In genomic region chr6:89080281-89081128, GRCh38 we compare ENCODE assay signal across 8 cellular contexts. TPM values are rescaled to one million over a fixed set of nuclear protein-coding genes. Genes with fewer than 3 reads are reported as not detected.
A peak's percentile ranks its signal among the peaks of the same experiment; 100 is the strongest.
DNase-seq lines count a peak whose midpoint lies in the region; TF ChIP-seq lines count a peak whose summit lies in the region.

Gene PNRC1 (plus strand): TSS chr6:89080751. CDS start chr6:89080895, 144 bp downstream.

- H3K4me1 ChIP-seq in neuronal stem cell (ENCODE audit: control insufficient read depth in 2 of 2, insufficient read depth in 1 of 2, low read depth in 1 of 2, low read length in 2 of 2) = peaks cover 4 to 7% of the 10 kb centered on the region in 2 donors

- H2BK12ac ChIP-seq in neuronal stem cell (ENCODE audit: low read length) = no peak within 1 kb of the TSS

- peak within 1 kb of the TSS; percentile 48 for H3K4me2 ChIP-seq in neuronal stem cell (ENCODE audit: insufficient read depth, low read length, poor library complexity, severe bottlenecking)

- POLR2A ChIA-PET in HEK293T (lab: Yijun Ruan, JAX) = interaction anchor here (0.6 to 5.2 kb wide), 35 partner anchors 9 to 749 kb away, joined by 3 to 46 read pairs (median 4); partner anchors contain the start of genes CASP8AP2, PM20D2 and SRSF12

- peaks cover 12 to 25% of the 10 kb centered on the region in 2 donors for H3K36me3 ChIP-seq in neuronal stem cell (replicated peaks in 1 of 2; ENCODE audit: control insufficient read depth in 2 of 2, insufficient read depth in 2 of 2, low read length in 2 of 2)

- TF ChIP-seq CTCF in subcutaneous adipose tissue (IDR thresholded peaks at IDR 0.05; ENCODE audit: low read depth) = no peak

- H3K27ac ChIP-seq in neuronal stem cell (replicated peaks; ENCODE audit: low read length) = peak within 1 kb of the TSS; percentile 92

- peak within 1 kb of the TSS; percentile 93 to 97 for H3K4me3 ChIP-seq in neuronal stem cell (ENCODE audit: low read length in 2 of 2)

- peak within 1 kb of the TSS; percentile 96 for H3K9ac ChIP-seq in neuronal stem cell (ENCODE audit: low read depth, low read length, poor library complexity)

- H4K91ac ChIP-seq in neuronal stem cell (ENCODE audit: low read depth, low read length, poor library complexity) = peak within 1 kb of the TSS; percentile 79

- peak within 1 kb of the TSS; percentile 90 for H3K23ac ChIP-seq in neuronal stem cell (ENCODE audit: low read depth, low read length, poor library complexity)

- WGBS in neuronal stem cell (ENCODE audit: extremely low coverage in 2 of 2, insufficient read length in 2 of 2, insufficient replicate concordance in 1 of 2), 2 donors = no CpG with 5 or more reads among the region's 63 CpGs

- no peaks in the 10 kb centered on the region for H3K9me3 ChIP-seq in neuronal stem cell (replicated peaks in 1 of 2; ENCODE audit: control insufficient read depth in 2 of 2, insufficient read depth in 1 of 2, low read depth in 1 of 2, low read length in 2 of 2)

- H3K27me3 ChIP-seq in neuronal stem cell (ENCODE audit: control insufficient read depth in 3 of 3, insufficient read depth in 3 of 3, low read depth in 1 of 3, low read length in 3 of 3) = peaks cover 0 to 3% (median 0%) of the 10 kb centered on the region in 3 experiments

- H2AK5ac ChIP-seq in neuronal stem cell (ENCODE audit: low read depth, low read length) = peak within 1 kb of the TSS; percentile 99

- peak within 1 kb of the TSS; percentile 97 for H2BK120ac ChIP-seq in neuronal stem cell (ENCODE audit: low read depth, low read length)

- peak within 1 kb of the TSS; percentile 99 for H3K18ac ChIP-seq in neuronal stem cell (ENCODE audit: low read length)

- peak within 1 kb of the TSS; percentile 85 for H2BK15ac ChIP-seq in neuronal stem cell (ENCODE audit: low read length)

- H3K14ac ChIP-seq in neuronal stem cell (ENCODE audit: low read length) = peak within 1 kb of the TSS; percentile 98

- peak within 1 kb of the TSS; percentile 97 for H2BK5ac ChIP-seq in neuronal stem cell (ENCODE audit: low read length)

- DNase-seq in GF-D8 (lab: John Stamatoyannopoulos, UW) = peak; percentile 97
- peak; percentile 98 for DNase-seq in HEK293T (ENCODE audit: extremely low spot score)
- peak; percentile 99 for DNase-seq in MV-4-11 (lab: John Stamatoyannopoulos, UW)
- peak; percentile 98 for DNase-seq in SK-MEL-5 (ENCODE audit: low read depth, low spot score)
- peak; percentile 100 for DNase-seq in activated naive CD4-positive, alpha-beta T cell treated with Interleukin-2 at 50 U/mL for 16 hours
- DNase-seq in foreskin melanocyte = peak; percentile 98
- peak; percentile 99 for DNase-seq in neuronal stem cell (ENCODE audit: low spot score)

- peak within 1 kb of the TSS; percentile 91 for H2AFZ ChIP-seq in neuronal stem cell (ENCODE audit: low read length)

- in situ Hi-C loops in SK-MEL-5 (cut with HindIII; ENCODE audit: low pct_unique_long_range_greater_than_20kb, low sequenced_read_pairs) = no loop called here

- no peak within 1 kb of the TSS for H4K8ac ChIP-seq in neuronal stem cell (ENCODE audit: low read depth, low read length)

- CTCF ChIA-PET in HEK293T (lab: Yijun Ruan, JAX) = interaction anchor here (0.5 to 1.8 kb wide), 4 partner anchors 12 to 97 kb away, joined by 3 to 14 read pairs (median 4); no protein-coding TSS in a partner anchor

- H3K4ac ChIP-seq in neuronal stem cell (ENCODE audit: low read length) = peak within 1 kb of the TSS; percentile 17

- H3K79me1 ChIP-seq in neuronal stem cell (ENCODE audit: low read depth, low read length) = peaks cover 6% of the 10 kb centered on the region

TF ChIP-seq in HEK293T, 16 proteins besides CTCF, POLR2A, EP300 and RAD21:
- peak; percentile 39; the same call in 1 of the 2 replicates for TF ChIP-seq SP1 (IDR thresholded peaks at IDR 0.05)
- TF ChIP-seq FOXK2 (IDR thresholded peaks at IDR 0.05) = no peak
- TF ChIP-seq ARNT (IDR thresholded peaks at IDR 0.05) = no peak
- TF ChIP-seq ELF4 (IDR thresholded peaks at IDR 0.05) = peak; percentile 54; the same call in 1 of the 2 replicates
- TF ChIP-seq NFRKB (IDR thresholded peaks at IDR 0.05) = no peak
- TF ChIP-seq L3MBTL2 (conservative IDR thresholded peaks at IDR 0.05) = no peak
- no peak for TF ChIP-seq FOXA1 (IDR thresholded peaks at IDR 0.05)
TF ChIP-seq in HEK293T: peak in this region for 2.

RNA-seq across cellular contexts. Expression of gene PNRC1, which starts in this region (rescaled TPM):
- 32.4 and 35.4 TPM in 2 replicates for total RNA-seq in SK-MEL-5 (2014; rRNA removed; shearing (Covaris generic))
- 32.8 and 34.1 TPM in 2 replicates for polyA plus RNA-seq in SK-MEL-5 (2015; cell fraction: cytosol; rRNA removed)
- 28.5 and 40.2 TPM in 2 replicates for polyA plus RNA-seq in SK-MEL-5 (2015; cell fraction: nucleus; rRNA removed)
- 69.0 TPM for polyA plus RNA-seq in neuronal stem cell (2013, experiment 1 of 2)
- 71.8 TPM for polyA plus RNA-seq in neuronal stem cell (2013, experiment 2 of 2)
- 100 to 1,000 TPM; 228 to 324 (median 262) TPM for total RNA-seq in subcutaneous adipose tissue

Comparison
In these comparisons a context has a peak if more than half of its experiments do, and no peak if none do; other contexts are left out.
1. Peak in every context shown above with its lines: DNase-seq, H3K4me3 ChIP-seq and H3K27ac ChIP-seq.